In the genomic region with DNA sequence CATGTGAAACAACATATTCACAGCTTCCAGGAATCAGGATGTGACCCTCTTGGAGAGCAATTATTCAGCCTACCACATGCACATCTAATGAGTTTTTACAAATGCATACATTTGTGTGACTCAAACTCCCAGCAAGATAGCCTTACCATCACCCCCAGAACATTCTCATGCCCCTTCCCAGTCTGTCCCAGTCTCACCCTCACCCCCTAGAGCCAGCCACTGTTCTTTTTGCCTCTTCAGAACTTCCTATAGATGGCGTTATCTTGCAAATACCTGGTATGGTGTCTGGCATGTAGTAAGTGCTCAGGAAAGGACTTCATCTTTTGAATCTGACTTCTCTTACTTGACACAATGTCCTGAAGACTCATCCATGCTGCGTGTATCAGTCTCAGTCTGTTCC, we compare ENCODE assay signal across 23 cellular contexts. TPM values are rescaled to one million over a fixed set of nuclear protein-coding genes. Genes with fewer than 3 reads are reported as not detected.
"Had no signal": no experiment of that assay in that cellular context is flagged by ENCODE, and none has a peak within 500 bp of the region (broad histone marks: within the 10 kb centered on the region; RNA-seq: fewer than 3 reads in every experiment).

No MANE protein-coding gene starts in this region.

- H3K27ac ChIP-seq: breast epithelium, colonic mucosa, PC-9 had no signal

- H3K4me1 ChIP-seq: breast epithelium had no signal

- H2AFZ ChIP-seq: PC-9 had no signal

- H3K36me3 Mint-ChIP-seq: activated naive CD4-positive, alpha-beta T cell treated with anti-CD3 and anti-CD28 coated beads, Interleukin-2, amount 50 U/mL, for 24 hours had no signal

- H3K4me3 Mint-ChIP-seq: activated CD4-positive, alpha-beta memory T cell treated with anti-CD3 and anti-CD28 coated beads, Interleukin-2, amount 10 ng/mL, durations not matched to agents 7 days and 5 days; activated CD4-positive, alpha-beta T cell treated with anti-CD3 and anti-CD28 coated beads for 36 hours; activated naive CD4-positive, alpha-beta T cell treated with anti-CD3 and anti-CD28 coated beads, Interleukin-2, amount 50 U/mL, for 24 hours; activated T-cell treated with anti-CD3 and anti-CD28 coated beads, Interleukin-2, amount 50 U/mL, for 72 hours had no signal

- DNase-seq: activated CD4-positive, alpha-beta memory T cell treated with anti-CD3 and anti-CD28 coated beads, Interleukin-2, amount 10 ng/mL, durations not matched to agents 7 days and 5 days; activated CD4-positive, alpha-beta T cell treated with anti-CD3 and anti-CD28 coated beads for 36 hours; activated CD4-positive, alpha-beta T cell treated with anti-CD3 and anti-CD28 coated beads, Interleukin-2, amount 50 U/mL, for 1 hour; activated T-cell treated with anti-CD3 and anti-CD28 coated beads for 4 hours; activated T-cell treated with anti-CD3 and anti-CD28 coated beads, Interleukin-2, amount 50 U/mL, for 72 hours; aorta; caudate nucleus; colonic mucosa; MM.1S; NCI-H1105 treated with DMSO at 0.1 percent for 48 hours; NCI-H1436 treated with DMSO at 0.1 percent for 48 hours; NCI-H187; NCI-H2081; NCI-H446; NCI-H748 treated with DMSO at 0.1 percent for 48 hours; PC-9; SIG-M5; T-helper 2 cell; T1000 had no signal

- H3K4me3 ChIP-seq: breast epithelium, colonic mucosa, PC-9 had no signal

- H3K9me3 ChIP-seq: breast epithelium, colonic mucosa had no signal

- H3K27me3 ChIP-seq: breast epithelium, colonic mucosa had no signal

- H3K4me2 ChIP-seq: PC-9 had no signal

- H3K4me1 Mint-ChIP-seq: activated CD4-positive, alpha-beta memory T cell treated with anti-CD3 and anti-CD28 coated beads, Interleukin-2, amount 10 ng/mL, durations not matched to agents 7 days and 5 days; activated CD4-positive, alpha-beta T cell treated with anti-CD3 and anti-CD28 coated beads for 36 hours; activated naive CD4-positive, alpha-beta T cell treated with anti-CD3 and anti-CD28 coated beads, Interleukin-2, amount 50 U/mL, for 24 hours had no signal

- H3K27ac Mint-ChIP-seq: activated CD4-positive, alpha-beta memory T cell treated with anti-CD3 and anti-CD28 coated beads, Interleukin-2, amount 10 ng/mL, durations not matched to agents 7 days and 5 days; activated CD4-positive, alpha-beta T cell treated with anti-CD3 and anti-CD28 coated beads for 36 hours; activated naive CD4-positive, alpha-beta T cell treated with anti-CD3 and anti-CD28 coated beads, Interleukin-2, amount 50 U/mL, for 24 hours; activated T-cell treated with anti-CD3 and anti-CD28 coated beads, Interleukin-2, amount 50 U/mL, for 72 hours had no signal

- H3K9me3 Mint-ChIP-seq: activated CD4-positive, alpha-beta memory T cell treated with anti-CD3 and anti-CD28 coated beads, Interleukin-2, amount 10 ng/mL, durations not matched to agents 7 days and 5 days; activated naive CD4-positive, alpha-beta T cell treated with anti-CD3 and anti-CD28 coated beads, Interleukin-2, amount 50 U/mL, for 24 hours; activated T-cell treated with anti-CD3 and anti-CD28 coated beads, Interleukin-2, amount 50 U/mL, for 72 hours had no signal

- H3K36me3 ChIP-seq: breast epithelium, colonic mucosa had no signal

- ATAC-seq: activated CD4-positive, alpha-beta T cell treated with anti-CD3 and anti-CD28 coated beads for 36 hours; activated T-cell treated with anti-CD3 and anti-CD28 coated beads, Interleukin-2, amount 50 U/mL, for 72 hours had no signal

RNA-seq across cellular contexts. Expression of gene AOC1, which starts 23.9 kb away (rescaled TPM):
- total RNA-seq: activated CD4-positive, alpha-beta memory T cell treated with anti-CD3 and anti-CD28 coated beads, Interleukin-2, amount 10 ng/mL, durations not matched to agents 7 days and 5 days; activated CD4-positive, alpha-beta T cell treated with anti-CD3 and anti-CD28 coated beads for 36 hours; activated CD8-positive, alpha-beta memory T cell treated with anti-CD3 and anti-CD28 coated beads for 36 hours; activated T-cell treated with anti-CD3 and anti-CD28 coated beads, Interleukin-2, amount 50 U/mL, for 72 hours; RPMI7951 had no signal

RNA-seq across cellular contexts. Expression of gene TMEM176A, which starts 27.8 kb away (rescaled TPM):
- total RNA-seq: activated CD4-positive, alpha-beta memory T cell treated with anti-CD3 and anti-CD28 coated beads, Interleukin-2, amount 10 ng/mL, durations not matched to agents 7 days and 5 days; activated CD4-positive, alpha-beta T cell treated with anti-CD3 and anti-CD28 coated beads for 36 hours; activated CD8-positive, alpha-beta memory T cell treated with anti-CD3 and anti-CD28 coated beads for 36 hours; PC-9; RPMI7951 had no signal

RNA-seq across cellular contexts. Expression of gene TMEM176B, which starts 28.2 kb away (rescaled TPM):
- total RNA-seq: activated CD4-positive, alpha-beta memory T cell treated with anti-CD3 and anti-CD28 coated beads, Interleukin-2, amount 10 ng/mL, durations not matched to agents 7 days and 5 days; activated CD4-positive, alpha-beta T cell treated with anti-CD3 and anti-CD28 coated beads for 36 hours; activated CD8-positive, alpha-beta memory T cell treated with anti-CD3 and anti-CD28 coated beads for 36 hours; activated T-cell treated with anti-CD3 and anti-CD28 coated beads, Interleukin-2, amount 50 U/mL, for 72 hours; RPMI7951 had no signal
